1 cellular context compared by ENCODE assay signal in the genomic region with DNA sequence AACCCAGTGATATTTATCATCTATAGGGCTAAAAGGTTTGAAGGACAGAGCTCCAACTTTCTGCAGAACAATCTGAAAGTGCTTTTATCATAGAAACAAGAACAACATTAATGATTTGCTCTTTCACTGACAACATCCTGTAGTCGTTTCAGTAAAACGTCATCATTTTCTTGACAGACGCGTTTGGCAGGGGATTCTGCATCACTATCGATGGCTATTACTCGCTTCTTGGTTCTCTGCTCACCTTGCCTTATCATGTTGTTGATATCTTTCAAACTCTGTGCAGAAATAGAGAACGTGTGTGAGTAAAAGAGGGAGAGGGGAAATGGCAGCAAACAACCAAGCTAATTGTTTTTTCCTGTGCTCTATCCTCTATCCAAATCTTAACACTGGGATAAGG.
TF ChIP-seq lines count a peak whose summit lies in the region.

No MANE protein-coding gene starts in this region.

TF ChIP-seq in H1, 55 proteins besides CTCF, POLR2A, EP300 and RAD21:
- TF ChIP-seq CEBPB (IDR thresholded peaks at IDR 0.05; ENCODE audit: low read depth, low read length) (no peak), KDM5A (IDR thresholded peaks at IDR 0.05; ENCODE audit: low read length) (no peak), ASH2L (IDR thresholded peaks at IDR 0.05; ENCODE audit: low read length) (no peak)
- TF ChIP-seq, protein P1, sequence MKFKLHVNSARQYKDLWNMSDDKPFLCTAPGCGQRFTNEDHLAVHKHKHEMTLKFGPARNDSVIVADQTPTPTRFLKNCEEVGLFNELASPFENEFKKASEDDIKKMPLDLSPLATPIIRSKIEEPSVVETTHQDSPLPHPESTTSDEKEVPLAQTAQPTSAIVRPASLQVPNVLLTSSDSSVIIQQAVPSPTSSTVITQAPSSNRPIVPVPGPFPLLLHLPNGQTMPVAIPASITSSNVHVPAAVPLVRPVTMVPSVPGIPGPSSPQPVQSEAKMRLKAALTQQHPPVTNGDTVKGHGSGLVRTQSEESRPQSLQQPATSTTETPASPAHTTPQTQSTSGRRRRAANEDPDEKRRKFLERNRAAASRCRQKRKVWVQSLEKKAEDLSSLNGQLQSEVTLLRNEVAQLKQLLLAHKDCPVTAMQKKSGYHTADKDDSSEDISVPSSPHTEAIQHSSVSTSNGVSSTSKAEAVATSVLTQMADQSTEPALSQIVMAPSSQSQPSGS (IDR thresholded peaks at IDR 0.05; ENCODE audit: low read length): no peak
TF ChIP-seq in H1: peak in this region for 0.
